Comparison of ENCODE assay signal across 18 cellular contexts in the genomic region with DNA sequence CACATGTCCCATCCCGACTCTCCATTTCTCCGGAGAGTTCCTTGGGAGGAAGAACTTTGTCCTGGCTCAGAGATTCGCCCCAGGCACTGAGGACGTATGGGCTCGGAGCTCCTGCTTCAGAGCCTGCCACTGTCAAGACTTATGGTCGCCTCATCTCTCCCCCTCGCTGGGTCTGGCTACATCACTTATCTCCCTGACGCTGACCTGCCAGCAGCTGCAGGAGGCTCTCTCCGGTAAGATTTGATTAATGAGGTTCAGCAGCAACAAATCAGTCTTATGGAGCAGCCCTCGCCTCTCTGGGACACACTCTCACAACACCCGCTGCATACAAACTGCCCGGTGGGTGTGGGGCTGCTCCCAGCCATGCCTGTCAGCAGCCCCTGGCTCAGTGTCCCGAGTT.
DNase-seq lines count a peak whose midpoint lies in the region; ATAC-seq and TF ChIP-seq lines count a peak whose summit lies in the region.
"Had no signal": no experiment of that assay in that cellular context is flagged by ENCODE, and none has a peak within 500 bp of the region (broad histone marks: within the 10 kb centered on the region; RNA-seq: fewer than 3 reads in every experiment).

No MANE protein-coding gene starts in this region.

- no peaks in the 10 kb centered on the region for H3K9me3 Mint-ChIP-seq in activated CD4-positive, alpha-beta T cell treated with anti-CD3 and anti-CD28 coated beads, Interleukin-2, amount 10 ng/mL, durations not matched to agents 24 days and 14 days
- no peaks in the 10 kb centered on the region for H3K9me3 Mint-ChIP-seq in activated CD4-positive, alpha-beta T cell treated with anti-CD3 and anti-CD28 coated beads, Interleukin-2, amount 10 ng/mL, durations not matched to agents 7 days and 5 days
- no peaks in the 10 kb centered on the region for H3K9me3 Mint-ChIP-seq in immature natural killer cell
- no peaks in the 10 kb centered on the region for H3K9me3 Mint-ChIP-seq in stimulated activated memory B cell treated with anti-CD40 and anti-IgM and Interleukin-4, amounts not matched to agents 10 μg/mL and 1 μg/mL and 100 μg/mL, for 72 hours

- H3K36me3 ChIP-seq in WERI-Rb-1 = no peaks in the 10 kb centered on the region
- H3K36me3 ChIP-seq: MG63 had no signal

- H3K9me3 ChIP-seq in WERI-Rb-1 (ENCODE audit: severe bottlenecking) = no peaks in the 10 kb centered on the region
- H3K9me3 ChIP-seq: MG63 had no signal

- H3K27ac ChIP-seq in WERI-Rb-1 = no peak overlapping the region

- POLR2A ChIA-PET in activated CD4-positive, alpha-beta T cell treated with anti-CD3 and anti-CD28 coated beads, Interleukin-2, amount 10 ng/mL, durations not matched to agents 7 days and 5 days (lab: Charles Lee) = no interaction called here

- peaks cover 64% of the 10 kb centered on the region for H3K4me1 Mint-ChIP-seq in activated CD4-positive, alpha-beta T cell treated with anti-CD3 and anti-CD28 coated beads, Interleukin-2, amount 10 ng/mL, durations not matched to agents 24 days and 14 days
- H3K4me1 Mint-ChIP-seq in activated CD4-positive, alpha-beta T cell treated with anti-CD3 and anti-CD28 coated beads, Interleukin-2, amount 10 ng/mL, durations not matched to agents 7 days and 5 days = peaks cover 79% of the 10 kb centered on the region
- peaks cover 56 to 64% of the 10 kb centered on the region in 2 donors for H3K4me1 Mint-ChIP-seq in immature natural killer cell
- H3K4me1 Mint-ChIP-seq in stimulated activated memory B cell treated with anti-CD40 and anti-IgM and Interleukin-4, amounts not matched to agents 10 μg/mL and 1 μg/mL and 100 μg/mL, for 72 hours = peaks cover 52% of the 10 kb centered on the region

- TF ChIP-seq CTCF in WERI-Rb-1 (IDR thresholded peaks at IDR 0.05; ENCODE audit: low read depth, low read length) = no peak

- no peak for ATAC-seq in stimulated activated memory B cell treated with anti-CD40 and anti-IgM and Interleukin-4, amounts not matched to agents 10 μg/mL and 1 μg/mL and 100 μg/mL, for 72 hours
- ATAC-seq in GM21786 (IDR thresholded peaks at IDR 0.05; ENCODE audit: unreplicated experiment) = no peak

- H3K27me3 Mint-ChIP-seq in activated CD4-positive, alpha-beta T cell treated with anti-CD3 and anti-CD28 coated beads, Interleukin-2, amount 10 ng/mL, durations not matched to agents 24 days and 14 days = peaks cover 44% of the 10 kb centered on the region
- H3K27me3 Mint-ChIP-seq in activated CD4-positive, alpha-beta T cell treated with anti-CD3 and anti-CD28 coated beads, Interleukin-2, amount 10 ng/mL, durations not matched to agents 7 days and 5 days = peaks cover 47% of the 10 kb centered on the region
- H3K27me3 Mint-ChIP-seq in immature natural killer cell (ENCODE audit: low read depth in 3 of 3) = peaks cover 7 to 15% (median 7%) of the 10 kb centered on the region in 3 donors
- H3K27me3 Mint-ChIP-seq in stimulated activated memory B cell treated with anti-CD40 and anti-IgM and Interleukin-4, amounts not matched to agents 10 μg/mL and 1 μg/mL and 100 μg/mL, for 72 hours = no peaks in the 10 kb centered on the region

- H3K27ac Mint-ChIP-seq in activated CD4-positive, alpha-beta T cell treated with anti-CD3 and anti-CD28 coated beads, Interleukin-2, amount 10 ng/mL, durations not matched to agents 24 days and 14 days = peak overlapping the region; percentile 35
- H3K27ac Mint-ChIP-seq in activated CD4-positive, alpha-beta T cell treated with anti-CD3 and anti-CD28 coated beads, Interleukin-2, amount 10 ng/mL, durations not matched to agents 7 days and 5 days = no peak overlapping the region
- peak overlapping the region in 2 of 6 donors; percentile 59 to 86 for H3K27ac Mint-ChIP-seq in immature natural killer cell
- H3K27ac Mint-ChIP-seq in stimulated activated memory B cell treated with anti-CD40 and anti-IgM and Interleukin-4, amounts not matched to agents 10 μg/mL and 1 μg/mL and 100 μg/mL, for 72 hours = peak overlapping the region; percentile 96

- peaks cover 4% of the 10 kb centered on the region for H3K36me3 Mint-ChIP-seq in activated CD4-positive, alpha-beta T cell treated with anti-CD3 and anti-CD28 coated beads, Interleukin-2, amount 10 ng/mL, durations not matched to agents 24 days and 14 days (ENCODE audit: low read depth)
- no peaks in the 10 kb centered on the region for H3K36me3 Mint-ChIP-seq in activated CD4-positive, alpha-beta T cell treated with anti-CD3 and anti-CD28 coated beads, Interleukin-2, amount 10 ng/mL, durations not matched to agents 7 days and 5 days (ENCODE audit: low read depth)
- no peaks in the 10 kb centered on the region for H3K36me3 Mint-ChIP-seq in immature natural killer cell
- no peaks in the 10 kb centered on the region for H3K36me3 Mint-ChIP-seq in stimulated activated memory B cell treated with anti-CD40 and anti-IgM and Interleukin-4, amounts not matched to agents 10 μg/mL and 1 μg/mL and 100 μg/mL, for 72 hours

- DNase-seq in activated CD4-positive, alpha-beta T cell treated with anti-CD3 and anti-CD28 coated beads, Interleukin-2, amount 10 ng/mL, durations not matched to agents 24 days and 14 days = no peak
- DNase-seq in activated CD4-positive, alpha-beta T cell treated with anti-CD3 and anti-CD28 coated beads, Interleukin-2, amount 10 ng/mL, durations not matched to agents 7 days and 5 days = no peak
- peak; percentile 42 for DNase-seq in WERI-Rb-1
- DNase-seq in immature natural killer cell = no peak
- no peak for DNase-seq in hepatic stellate cell (ENCODE audit: low spot score)
- DNase-seq in NCI-H2107 treated with DMSO at 0.1 percent for 48 hours (lab: John Stamatoyannopoulos, UW; ENCODE audit: unreplicated experiment) = no peak
- DNase-seq: EL, H7, Karpas-422, MG63, NCI-H1092, NCI-H1694 treated with DMSO at 0.1 percent for 48 hours, NCI-H2107, NCI-H526 treated with DMSO at 0.1 percent for 48 hours, RPMI8226, SIG-M5 had no signal

- no peak overlapping the region for H3K4me3 ChIP-seq in WERI-Rb-1 (ENCODE audit: low read depth, low read length)
- H3K4me3 ChIP-seq: MG63 had no signal

- intact Hi-C loops in activated CD4-positive, alpha-beta T cell treated with anti-CD3 and anti-CD28 coated beads, Interleukin-2, amount 10 ng/mL, durations not matched to agents 24 days and 14 days (cut with micrococcal nuclease) = no loop called here

- no peak overlapping the region for H3K4me3 Mint-ChIP-seq in activated CD4-positive, alpha-beta T cell treated with anti-CD3 and anti-CD28 coated beads, Interleukin-2, amount 10 ng/mL, durations not matched to agents 24 days and 14 days
- no peak overlapping the region for H3K4me3 Mint-ChIP-seq in activated CD4-positive, alpha-beta T cell treated with anti-CD3 and anti-CD28 coated beads, Interleukin-2, amount 10 ng/mL, durations not matched to agents 7 days and 5 days
- H3K4me3 Mint-ChIP-seq in immature natural killer cell = peak overlapping the region in 3 of 5 donors; percentile 45 to 78 (median 57)
- H3K4me3 Mint-ChIP-seq in stimulated activated memory B cell treated with anti-CD40 and anti-IgM and Interleukin-4, amounts not matched to agents 10 μg/mL and 1 μg/mL and 100 μg/mL, for 72 hours = no peak overlapping the region

- CTCF ChIA-PET in activated CD4-positive, alpha-beta T cell treated with anti-CD3 and anti-CD28 coated beads, Interleukin-2, amount 10 ng/mL, durations not matched to agents 7 days and 5 days (lab: Charles Lee) = interaction anchor here (1.3 kb wide), 1 partner anchor 34 kb away, joined by 3 read pairs; no protein-coding TSS in a partner anchor

- no peaks in the 10 kb centered on the region for H3K27me3 ChIP-seq in WERI-Rb-1 (ENCODE audit: insufficient read depth, low read depth, severe bottlenecking)
- H3K27me3 ChIP-seq: MG63 had no signal

Comparison
In these comparisons a context has a peak if more than half of its experiments do, and no peak if none do; other contexts are left out.
1. H3K4me3 Mint-ChIP-seq: peak in immature natural killer cell (3 of 5); none in activated CD4-positive, alpha-beta T cell treated with anti-CD3 and anti-CD28 coated beads, Interleukin-2, amount 10 ng/mL, durations not matched to agents 24 days and 14 days (single experiment), activated CD4-positive, alpha-beta T cell treated with anti-CD3 and anti-CD28 coated beads, Interleukin-2, amount 10 ng/mL, durations not matched to agents 7 days and 5 days (single experiment) and stimulated activated memory B cell treated with anti-CD40 and anti-IgM and Interleukin-4, amounts not matched to agents 10 μg/mL and 1 μg/mL and 100 μg/mL, for 72 hours (single experiment).